8 cellular contexts compared by ENCODE assay signal in the genomic region with DNA sequence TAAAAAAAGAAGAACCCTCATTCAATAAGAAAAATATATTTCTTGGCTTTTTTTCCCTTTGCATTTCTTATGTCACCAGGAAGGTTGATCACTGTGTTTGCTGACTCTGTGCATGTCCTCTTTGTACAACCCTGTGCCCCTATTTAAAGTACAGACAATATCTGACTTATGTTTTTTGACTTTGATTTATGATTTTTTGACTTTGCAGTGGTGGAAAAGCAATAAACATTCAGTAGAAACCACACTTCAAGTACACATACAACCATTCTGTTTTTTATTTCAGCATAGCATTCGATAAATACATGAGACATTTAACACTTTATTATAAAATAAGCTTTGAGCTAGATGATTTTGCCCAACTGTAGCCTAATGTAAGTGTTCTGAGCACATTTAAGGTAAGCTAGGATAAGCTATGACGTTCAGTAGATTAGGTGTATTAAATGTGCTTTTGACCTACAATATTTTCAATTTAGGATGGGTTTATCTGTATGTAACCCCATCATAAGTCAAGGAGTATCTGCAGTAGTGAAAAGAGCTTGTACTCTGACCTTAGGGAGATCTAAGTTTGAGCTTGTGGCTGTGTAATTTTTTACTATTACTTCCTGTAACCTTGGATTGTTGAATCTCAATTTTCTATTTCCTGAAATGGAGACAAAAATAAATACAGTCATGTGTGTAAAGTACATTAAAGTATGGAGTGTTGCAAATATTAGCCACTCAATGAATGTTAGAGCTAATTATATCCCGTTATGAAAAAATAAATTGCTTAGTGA. TPM values are rescaled to one million over a fixed set of nuclear protein-coding genes. Genes with fewer than 3 reads are reported as not detected.
DNase-seq lines count a peak whose midpoint lies in the region; ATAC-seq, FAIRE-seq and TF ChIP-seq lines count a peak whose summit lies in the region.

No MANE protein-coding gene starts in this region.

- TF ChIP-seq CTCF in D721Med (IDR thresholded peaks at IDR 0.05; ENCODE audit: insufficient read depth, missing control alignments) (no peak), KMS-11 (conservative IDR thresholded peaks at IDR 0.05; ENCODE audit: low read depth, low read length) (no peak), ovary (IDR thresholded peaks at IDR 0.05) (no peak)

- WGBS in ovary, 3 donors, result 38 to 51% (median 43%) methylated on average over 3 of the region's 3 CpGs

- TF ChIP-seq POLR2A in ovary (IDR thresholded peaks at IDR 0.05), result no peak

- H3K4me3 ChIP-seq in KMS-11 (IDR thresholded peaks at IDR 0.05; ENCODE audit: insufficient read depth, low read depth, low read length) (peak overlapping the region; percentile 99), duodenal mucosa (ENCODE audit: low read depth in 1 of 2, low read length in 2 of 2) (peak overlapping the region; percentile 77 to 89), ovary (peak overlapping the region; percentile 65)

- FAIRE-seq in D721Med (lab: Jason Lieb, UNC), result peak; percentile 32

- H3K4me1 ChIP-seq in KMS-11 (ENCODE audit: low read depth, poor library complexity, severe bottlenecking), result peaks cover 18% of the 10 kb centered on the region
- peaks cover 19 to 33% of the 10 kb centered on the region in 2 donors for H3K4me1 ChIP-seq in duodenal mucosa (ENCODE audit: control insufficient read depth in 1 of 2, insufficient read depth in 2 of 2, low read length in 2 of 2)
- peaks cover 5% of the 10 kb centered on the region for H3K4me1 ChIP-seq in ovary (ENCODE audit: insufficient read depth)

- no peak for TF ChIP-seq EP300 in ovary (IDR thresholded peaks at IDR 0.05)

- H3K27me3 ChIP-seq in KMS-11 (ENCODE audit: insufficient read depth, low read depth) (no peaks in the 10 kb centered on the region), duodenal mucosa (ENCODE audit: control insufficient read depth in 1 of 2, insufficient read depth in 2 of 2, low read length in 2 of 2) (no peaks in the 10 kb centered on the region), ovary (no peaks in the 10 kb centered on the region)

- H3K9ac ChIP-seq in KMS-11, result peak overlapping the region; percentile 88; the same call in 1 of the 2 replicates
- peak overlapping the region; percentile 71 to 86 for H3K9ac ChIP-seq in duodenal mucosa (ENCODE audit: low read depth in 1 of 2, low read length in 2 of 2)

- peak overlapping the region; percentile 79 for H3K27ac ChIP-seq in KMS-11
- peak overlapping the region; percentile 89 for H3K27ac ChIP-seq in duodenal mucosa (ENCODE audit: low read depth, low read length)
- H3K27ac ChIP-seq in ovary, result no peak overlapping the region

- no peaks in the 10 kb centered on the region for H3K79me2 ChIP-seq in KMS-11 (ENCODE audit: insufficient read depth, low read depth)

- no peaks in the 10 kb centered on the region for H3K9me3 ChIP-seq in duodenal mucosa (ENCODE audit: control insufficient read depth in 1 of 2, low read length in 2 of 2)
- H3K9me3 ChIP-seq in ovary, result no peaks in the 10 kb centered on the region

- H4K20me1 ChIP-seq in KMS-11 (ENCODE audit: insufficient read depth), result no peaks in the 10 kb centered on the region

- DNase-seq in D721Med (ENCODE audit: insufficient read length, low spot score), result no peak
- DNase-seq in ovary, result no peak
- no peak for DNase-seq in UCSD-AML1 (lab: John Stamatoyannopoulos, UW; ENCODE audit: unreplicated experiment)
- DNase-seq in sciatic nerve (ENCODE audit: low spot score), result no peak
- DNase-seq in DMS114 treated with DMSO at 0.1 percent for 48 hours (lab: John Stamatoyannopoulos, UW; ENCODE audit: unreplicated experiment), result no peak

- ATAC-seq in sciatic nerve, result no peak
- ATAC-seq in HG03469 (IDR thresholded peaks at IDR 0.05; ENCODE audit: unreplicated experiment), result no peak

- H3K36me3 ChIP-seq in KMS-11 (ENCODE audit: insufficient read depth) (no peaks in the 10 kb centered on the region; the same call in 1 of the 2 replicates), duodenal mucosa (ENCODE audit: control insufficient read depth in 1 of 2, insufficient read depth in 2 of 2, low read length in 2 of 2) (peaks cover 8 to 11% of the 10 kb centered on the region in 2 donors), ovary (no peaks in the 10 kb centered on the region)

- peak overlapping the region; percentile 79 for H3K4me2 ChIP-seq in KMS-11

- intact Hi-C loops in ovary (cut with DNase I) (loop anchor here in 3 of 4 donors (5.0 to 10.0 kb wide), 3 partner anchors 183 to 503 kb away; a partner anchor contains a TSS), sciatic nerve (cut with DNase I) (no loop called here)

- H2AFZ ChIP-seq in KMS-11 (ENCODE audit: low read depth), result peak overlapping the region; percentile 95

RNA-seq across cellular contexts. Expression of a gene that starts 1.2 kb away (rescaled TPM):
- total RNA-seq in ovary, result 10 to 100 TPM in 3 of 7 donors, 1 to 10 TPM in 4; 6.7 to 14.1 (median 9.7) TPM
- polyA plus RNA-seq in ovary, result 10 to 100 TPM in 1 of 2 donors, 1 to 10 TPM in 1; 6.8 to 15.0 TPM
- 11.6 TPM for total RNA-seq in sciatic nerve

RNA-seq across cellular contexts. Expression of a gene that starts 16.3 kb away (rescaled TPM):
- 1 to 10 TPM; 1.1 to 7.4 (median 2.5) TPM for total RNA-seq in ovary
- polyA plus RNA-seq in ovary, result 1 to 10 TPM; 3.8 to 4.3 TPM
- total RNA-seq in sciatic nerve, result 14.1 TPM

Comparison
In these comparisons a context has a peak if more than half of its experiments do, and no peak if none do; other contexts are left out.
1. H3K27ac ChIP-seq: peak in KMS-11 (single experiment) and duodenal mucosa (single experiment); none in ovary (0 of 2).
2. Peak in every context shown above with its lines, with median percentiles within 50 percentile points of each other: H3K4me3 ChIP-seq.